ENCODE assay signal across 26 cellular contexts in genomic region chr3:33991673-33992072, GRCh38.
"Had no signal": no experiment of that assay in that cellular context is flagged by ENCODE, and none has a peak within 500 bp of the region (broad histone marks: within the 10 kb centered on the region; RNA-seq: fewer than 3 reads in every experiment).

No MANE protein-coding gene starts in this region.

- H3K4me1 ChIP-seq: left ventricle myocardium inferior, right atrium auricular region, right lobe of liver, tibial artery, upper lobe of right lung had no signal

- DNase-seq: hypothalamus; immature natural killer cell; islet precursor cell; left ventricle myocardium inferior; mesendoderm; naive B cell; natural killer cell; nephron progenitor cell; ovary; right lobe of liver; stimulated activated CD4-positive, alpha-beta T cell treated with anti-CD3 and anti-CD28 coated beads, Interleukin-1b, Interleukin-23, amount 100 ng/mL, for 48 hours; stimulated activated CD4-positive, alpha-beta T cell treated with anti-CD3 and anti-CD28 coated beads, Interleukin-2, amount 100 ng/mL, for 48 hours; stimulated activated CD4-positive, alpha-beta T cell treated with anti-CD3 and anti-CD28 coated beads, Interleukin-4, amount 100 ng/mL, for 4 hours; stimulated activated CD8-positive, alpha-beta memory T cell treated with anti-CD3 and anti-CD28 coated beads, Interleukin-4, amount 100 ng/mL, for 48 hours; stimulated activated naive CD4-positive, alpha-beta T cell treated with Interleukin-2 at 50 U/mL for 16 hours; stimulated activated naive CD8-positive, alpha-beta T cell treated with anti-CD3 and anti-CD28 coated beads, Interleukin-15, amount 100 ng/mL, for 72 hours; tibial artery; trophoblast cell; upper lobe of right lung had no signal

- H3K4me3 Mint-ChIP-seq: immature natural killer cell; mesothelial cell of epicardium; naive B cell; natural killer cell; nephron progenitor cell; stimulated activated memory B cell treated with anti-CD40 and anti-IgM and Interleukin-4, amounts not matched to agents 10 μg/mL and 1 μg/mL and 100 μg/mL, for 72 hours; stimulated activated naive CD8-positive, alpha-beta T cell treated with anti-CD3 and anti-CD28 coated beads, Interleukin-15, amount 100 ng/mL, for 72 hours had no signal

- H3K36me3 Mint-ChIP-seq: mesothelial cell of epicardium; natural killer cell; stimulated activated memory B cell treated with anti-CD40 and anti-IgM and Interleukin-4, amounts not matched to agents 10 μg/mL and 1 μg/mL and 100 μg/mL, for 72 hours had no signal

- H3K4me3 ChIP-seq: left ventricle myocardium inferior, lung, ovary, right atrium auricular region, right lobe of liver, smooth muscle cell, thoracic aorta, tibial artery, upper lobe of right lung had no signal

- H3K27me3 ChIP-seq: ovary, right atrium auricular region, right lobe of liver, tibial artery, upper lobe of right lung had no signal

- H3K27me3 Mint-ChIP-seq: stimulated activated naive CD8-positive, alpha-beta T cell treated with anti-CD3 and anti-CD28 coated beads, Interleukin-15, amount 100 ng/mL, for 72 hours had no signal

- H3K4me2 ChIP-seq: smooth muscle cell had no signal

- H3K9me3 ChIP-seq: right lobe of liver, thoracic aorta, upper lobe of right lung had no signal

- H3K4me1 Mint-ChIP-seq: immature natural killer cell; mesothelial cell of epicardium; naive B cell; natural killer cell; nephron progenitor cell; stimulated activated memory B cell treated with anti-CD40 and anti-IgM and Interleukin-4, amounts not matched to agents 10 μg/mL and 1 μg/mL and 100 μg/mL, for 72 hours had no signal

- H3K36me3 ChIP-seq: left ventricle myocardium inferior, ovary, right atrium auricular region, right lobe of liver, thoracic aorta, tibial artery, upper lobe of right lung had no signal

- H3K27ac ChIP-seq: left ventricle myocardium inferior, ovary, right atrium auricular region, right lobe of liver, thoracic aorta, tibial artery, upper lobe of right lung had no signal

- H3K27ac Mint-ChIP-seq: immature natural killer cell; mesothelial cell of epicardium; natural killer cell; nephron progenitor cell; progenitor cell of endocrine pancreas; stimulated activated memory B cell treated with anti-CD40 and anti-IgM and Interleukin-4, amounts not matched to agents 10 μg/mL and 1 μg/mL and 100 μg/mL, for 72 hours; stimulated activated naive CD8-positive, alpha-beta T cell treated with anti-CD3 and anti-CD28 coated beads, Interleukin-15, amount 100 ng/mL, for 72 hours had no signal
